8 cellular contexts compared by ENCODE assay signal in the genomic region with DNA sequence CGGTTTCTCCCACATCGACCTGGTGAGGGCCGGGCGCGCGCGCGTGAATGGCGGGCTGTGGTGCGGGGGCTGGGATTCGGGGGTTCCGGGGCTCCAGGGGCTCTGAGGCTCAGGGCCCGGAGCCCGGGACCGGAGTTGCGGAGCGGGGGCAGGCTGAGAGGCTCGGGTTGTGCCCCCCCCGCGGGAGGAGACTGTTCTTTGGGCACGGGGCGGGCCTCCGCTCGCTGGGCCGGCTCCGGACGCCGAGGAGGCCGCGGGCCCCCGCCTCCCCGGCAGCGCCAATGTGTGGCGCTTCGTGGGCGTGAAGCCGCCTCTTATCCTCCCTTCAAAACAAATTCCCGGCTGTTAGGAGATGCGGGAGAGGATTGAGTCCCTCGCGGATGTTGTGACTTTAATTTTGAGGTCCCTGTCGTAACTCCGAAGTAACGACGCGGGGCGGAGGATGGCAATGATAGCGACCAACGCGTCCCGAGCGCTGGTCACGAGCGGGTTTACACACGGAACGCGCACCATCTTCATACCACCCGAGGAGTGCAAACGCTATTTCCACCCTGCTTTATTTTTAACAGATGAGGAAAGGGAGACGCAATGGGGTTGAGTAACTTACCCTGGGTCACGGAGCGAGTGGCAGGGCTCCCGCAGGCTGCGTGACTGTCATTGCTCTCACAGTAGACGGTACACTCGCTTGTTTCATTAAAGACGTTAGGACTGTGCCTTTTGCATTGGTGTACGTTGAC. TPM values are rescaled to one million over a fixed set of nuclear protein-coding genes. Genes with fewer than 3 reads are reported as not detected.
DNase-seq lines count a peak whose midpoint lies in the region; ATAC-seq and TF ChIP-seq lines count a peak whose summit lies in the region.

No MANE protein-coding gene starts in this region.

- H3K36me3 Mint-ChIP-seq in central memory CD8-positive, alpha-beta T cell (ENCODE audit: insufficient read depth) = peaks cover 25% of the 10 kb centered on the region

- intact Hi-C loops in left colon (cut with DNase I, micrococcal nuclease) = no loop called here

- peak overlapping the region; percentile 66 for H3K27ac ChIP-seq in SJSA1

- H3K27ac Mint-ChIP-seq in central memory CD8-positive, alpha-beta T cell (ENCODE audit: low read depth) = peak overlapping the region; percentile 85

- H3K9me3 Mint-ChIP-seq in central memory CD8-positive, alpha-beta T cell = no peaks in the 10 kb centered on the region

- TF ChIP-seq CTCF in BE2C (IDR thresholded peaks at IDR 0.05; ENCODE audit: low read depth, low read length) = no peak

- H3K27me3 Mint-ChIP-seq in central memory CD8-positive, alpha-beta T cell = no peaks in the 10 kb centered on the region

- peaks cover 30% of the 10 kb centered on the region for H3K4me1 Mint-ChIP-seq in central memory CD8-positive, alpha-beta T cell

- H3K36me3 ChIP-seq in BE2C (peaks cover 26% of the 10 kb centered on the region), SJSA1 (peaks cover 39% of the 10 kb centered on the region)

- H3K4me1 ChIP-seq in BE2C = peaks cover 4% of the 10 kb centered on the region; the same call in 1 of the 2 replicates
- peaks cover 13% of the 10 kb centered on the region for H3K4me1 ChIP-seq in SJSA1 (replicated peaks)

- peak overlapping the region; percentile 87 for H3K4me3 ChIP-seq in BE2C (ENCODE audit: low read depth, low read length)
- H3K4me3 ChIP-seq in SJSA1 = peak overlapping the region; percentile 78

- no peaks in the 10 kb centered on the region for H3K9me3 ChIP-seq in BE2C
- H3K9me3 ChIP-seq in SJSA1 (replicated peaks) = no peaks in the 10 kb centered on the region

- peak overlapping the region; percentile 94 for H3K4me3 Mint-ChIP-seq in central memory CD8-positive, alpha-beta T cell

- H3K27me3 ChIP-seq in BE2C (no peaks in the 10 kb centered on the region), SJSA1 (replicated peaks) (no peaks in the 10 kb centered on the region)

- DNase-seq in BE2C (peak; percentile 16), SJSA1 (ENCODE audit: low read depth in 1 of 2, low spot score in 2 of 2) (peak in 1 of 2 experiments; percentile 47), left colon (peak in 1 of 2 donors; percentile 54), cerebellar nuclear complex (lab: John Stamatoyannopoulos, UW) (no peak)
- peak; percentile 11 to 17 for DNase-seq in central memory CD8-positive, alpha-beta T cell (ENCODE audit: low spot score in 2 of 2)
- peak in 2 of 3 experiments; percentile 3 to 5 for DNase-seq in stimulated activated CD4-positive, alpha-beta T cell treated with anti-CD3 and anti-CD28 coated beads, TNF-alpha, amount 100 ng/mL, for 4 hours (ENCODE audit: low read depth in 3 of 3)

- ATAC-seq in GM18909 (IDR thresholded peaks at IDR 0.05; ENCODE audit: poor library complexity, unreplicated experiment) (peak; percentile 47), HG03135 (IDR thresholded peaks at IDR 0.05; ENCODE audit: unreplicated experiment) (peak; percentile 34), left colon (peak; percentile 76)
- peak; percentile 41 for ATAC-seq in central memory CD8-positive, alpha-beta T cell (replicated peaks; ENCODE audit: extremely low read depth, poor library complexity, severe bottlenecking)

RNA-seq across cellular contexts. Expression of a gene that starts 0.5 kb away (rescaled TPM):
- 171 TPM for polyA plus RNA-seq in BE2C (2012; ENCODE audit: insufficient read depth, insufficient read length, low read depth)
- total RNA-seq in SJSA1 (2014; rRNA removed; shearing (Covaris generic)) = 187 and 209 TPM in 2 replicates
- total RNA-seq in left colon = 10 to 100 TPM; 42.8 to 47.4 TPM

RNA-seq across cellular contexts. Expression of a gene that starts 24.5 kb away (rescaled TPM):
- polyA plus RNA-seq in BE2C (2012; ENCODE audit: insufficient read depth, insufficient read length, low read depth) = 48.0 TPM
- 19.9 and 31.1 TPM in 2 replicates for total RNA-seq in SJSA1 (2014; rRNA removed; shearing (Covaris generic))
- 1 to 10 TPM; 4.3 to 6.3 TPM for total RNA-seq in left colon

RNA-seq across cellular contexts. Expression of a gene that starts 52.8 kb away (rescaled TPM):
- polyA plus RNA-seq in BE2C (2012; ENCODE audit: insufficient read depth, insufficient read length, low read depth) = 2.7 TPM
- total RNA-seq in SJSA1 (2014; rRNA removed; shearing (Covaris generic)) = 41.5 and 53.0 TPM in 2 replicates
- 1 to 10 TPM; 1.6 to 3.4 TPM for total RNA-seq in left colon

Comparison
In these comparisons a context has a peak if more than half of its experiments do, and no peak if none do; other contexts are left out.
1. DNase-seq: peak in BE2C (single experiment), central memory CD8-positive, alpha-beta T cell (2 of 2) and stimulated activated CD4-positive, alpha-beta T cell treated with anti-CD3 and anti-CD28 coated beads, TNF-alpha, amount 100 ng/mL, for 4 hours (2 of 3); none in cerebellar nuclear complex (0 of 2).
2. Peak in every context shown above with its lines, with median percentiles within 50 percentile points of each other: ATAC-seq.